ENCODE assay signal across 1 cellular context in genomic region chr19:45485301-45486077, GRCh38.
TF ChIP-seq lines count a peak whose summit lies in the region.

No MANE protein-coding gene starts in this region.

TF ChIP-seq in HEK293, 187 proteins besides CTCF, POLR2A, EP300 and RAD21 (continued from another document):
- TF ChIP-seq, protein P1, sequence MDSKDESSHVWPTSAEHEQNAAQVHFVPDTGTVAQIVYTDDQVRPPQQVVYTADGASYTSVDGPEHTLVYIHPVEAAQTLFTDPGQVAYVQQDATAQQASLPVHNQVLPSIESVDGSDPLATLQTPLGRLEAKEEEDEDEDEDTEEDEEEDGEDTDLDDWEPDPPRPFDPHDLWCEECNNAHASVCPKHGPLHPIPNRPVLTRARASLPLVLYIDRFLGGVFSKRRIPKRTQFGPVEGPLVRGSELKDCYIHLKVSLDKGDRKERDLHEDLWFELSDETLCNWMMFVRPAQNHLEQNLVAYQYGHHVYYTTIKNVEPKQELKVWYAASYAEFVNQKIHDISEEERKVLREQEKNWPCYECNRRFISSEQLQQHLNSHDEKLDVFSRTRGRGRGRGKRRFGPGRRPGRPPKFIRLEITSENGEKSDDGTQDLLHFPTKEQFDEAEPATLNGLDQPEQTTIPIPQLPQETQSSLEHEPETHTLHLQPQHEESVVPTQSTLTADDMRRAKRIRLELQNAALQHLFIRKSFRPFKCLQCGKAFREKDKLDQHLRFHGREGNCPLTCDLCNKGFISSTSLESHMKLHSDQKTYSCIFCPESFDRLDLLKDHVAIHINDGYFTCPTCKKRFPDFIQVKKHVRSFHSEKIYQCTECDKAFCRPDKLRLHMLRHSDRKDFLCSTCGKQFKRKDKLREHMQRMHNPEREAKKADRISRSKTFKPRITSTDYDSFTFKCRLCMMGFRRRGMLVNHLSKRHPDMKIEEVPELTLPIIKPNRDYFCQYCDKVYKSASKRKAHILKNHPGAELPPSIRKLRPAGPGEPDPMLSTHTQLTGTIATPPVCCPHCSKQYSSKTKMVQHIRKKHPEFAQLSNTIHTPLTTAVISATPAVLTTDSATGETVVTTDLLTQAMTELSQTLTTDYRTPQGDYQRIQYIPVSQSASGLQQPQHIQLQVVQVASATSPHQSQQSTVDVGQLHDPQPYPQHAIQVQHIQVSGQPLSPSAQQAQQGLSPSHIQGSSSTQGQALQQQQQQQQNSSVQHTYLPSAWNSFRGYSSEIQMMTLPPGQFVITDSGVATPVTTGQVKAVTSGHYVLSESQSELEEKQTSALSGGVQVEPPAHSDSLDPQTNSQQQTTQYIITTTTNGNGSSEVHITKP (tag by site-specific recombination; IDR thresholded peaks at IDR 0.05): peak; percentile 18; the same call in 1 of the 2 replicates
- TF ChIP-seq SP7 (tag by site-specific recombination; IDR thresholded peaks at IDR 0.05) (no peak), ZNF707 (tag by site-specific recombination; IDR thresholded peaks at IDR 0.05) (no peak)
